17 cellular contexts compared by ENCODE assay signal in genomic region chr6:112468359-112468758, GRCh38.
DNase-seq lines count a peak whose midpoint lies in the region; ATAC-seq and TF ChIP-seq lines count a peak whose summit lies in the region.
"Had no signal": no experiment of that assay in that cellular context is flagged by ENCODE, and none has a peak within 500 bp of the region (broad histone marks: within the 10 kb centered on the region; RNA-seq: fewer than 3 reads in every experiment).

No MANE protein-coding gene starts in this region.

- no peak overlapping the region for H3K4me3 ChIP-seq in GM23338
- no peak overlapping the region for H3K4me3 ChIP-seq in choroid plexus epithelial cell (ENCODE audit: low read depth, low read length)
- H3K4me3 ChIP-seq: sigmoid colon, stomach had no signal

- H3K36me3 ChIP-seq in GM23338 (ENCODE audit: insufficient read depth): no peaks in the 10 kb centered on the region
- H3K36me3 ChIP-seq: sigmoid colon, stomach had no signal

- H2AFZ ChIP-seq in GM23338: no peak overlapping the region

- H3K4me3 Mint-ChIP-seq in GM23338: no peak overlapping the region
- H3K4me3 Mint-ChIP-seq: activated CD8-positive, alpha-beta T cell treated with anti-CD3 and anti-CD28 coated beads, Interleukin-2, amount 10 ng/mL, durations not matched to agents 7 days and 5 days; CD4-positive, alpha-beta T cell; endodermal cell; neural crest cell had no signal

- in situ Hi-C loops in KBM-7 (cut with MboI; ENCODE audit: low pct_unique_long_range_greater_than_20kb, low sequenced_read_pairs): no loop called here

- no peaks in the 10 kb centered on the region for H3F3A ChIP-seq in GM23338 (replicated peaks; ENCODE audit: low read depth)

- H3K27ac Mint-ChIP-seq in GM23338: no peak overlapping the region
- H3K27ac Mint-ChIP-seq: activated CD8-positive, alpha-beta T cell treated with anti-CD3 and anti-CD28 coated beads, Interleukin-2, amount 10 ng/mL, durations not matched to agents 7 days and 5 days; CD4-positive, alpha-beta T cell; endodermal cell had no signal

- H3K79me2 ChIP-seq in GM23338 (replicated peaks; ENCODE audit: insufficient read depth): no peaks in the 10 kb centered on the region

- 0 out of 2 replicates have a peak, but pooled peaks cover 3% of the 10 kb centered on the region for H3K9me2 ChIP-seq in GM23338 (ENCODE audit: insufficient read depth)

- no peaks in the 10 kb centered on the region for H3K36me3 Mint-ChIP-seq in GM23338 (ENCODE audit: low read depth)

- no peaks in the 10 kb centered on the region for H3K4me1 Mint-ChIP-seq in GM23338
- H3K4me1 Mint-ChIP-seq: endodermal cell had no signal

- H3K27me3 ChIP-seq in GM23338 (ENCODE audit: insufficient read depth): no peaks in the 10 kb centered on the region
- H3K27me3 ChIP-seq: sigmoid colon, stomach had no signal

- H4K20me1 ChIP-seq in GM23338 (replicated peaks; ENCODE audit: insufficient read depth): no peaks in the 10 kb centered on the region

- H3K9me3 Mint-ChIP-seq in GM23338: no peaks in the 10 kb centered on the region
- H3K9me3 Mint-ChIP-seq: CD4-positive, alpha-beta T cell; endodermal cell had no signal

- no peak for TF ChIP-seq CTCF in GM23338 (conservative IDR thresholded peaks at IDR 0.05; ENCODE audit: low read depth in 2 of 2)
- no peak for TF ChIP-seq CTCF in choroid plexus epithelial cell (conservative IDR thresholded peaks at IDR 0.05; ENCODE audit: low read depth, low read length)

- no peaks in the 10 kb centered on the region for H3K4me1 ChIP-seq in GM23338 (ENCODE audit: insufficient read depth)

- ATAC-seq in GM23338: no peak
- ATAC-seq in HG03039 (IDR thresholded peaks at IDR 0.05; ENCODE audit: unreplicated experiment): no peak
- no peak for ATAC-seq in left colon
- ATAC-seq: activated CD8-positive, alpha-beta T cell treated with anti-CD3 and anti-CD28 coated beads, Interleukin-2, amount 10 ng/mL, durations not matched to agents 7 days and 5 days had no signal

- DNase-seq in GM23338 (ENCODE audit: low spot score) (peak; percentile 6), RPMI7951 (ENCODE audit: low read depth) (peak; percentile 61), choroid plexus epithelial cell (ENCODE audit: low read depth) (peak; percentile 76), renal cortical epithelial cell (ENCODE audit: low read depth) (peak; percentile 72), left colon (no peak), SHP77 treated with DMSO at 0.1 percent for 48 hours (lab: John Stamatoyannopoulos, UW) (no peak), KBM-7 (no peak)
- DNase-seq: activated CD8-positive, alpha-beta T cell treated with anti-CD3 and anti-CD28 coated beads, Interleukin-2, amount 10 ng/mL, durations not matched to agents 7 days and 5 days; activated effector memory CD4-positive, alpha-beta T cell treated with Interleukin-2 at 50 U/mL for 16 hours; CD4-positive, alpha-beta T cell; endodermal cell; NCI-H2081; NCI-H774; sigmoid colon; stomach had no signal

- no peak overlapping the region for H3K27ac ChIP-seq in GM23338 (ENCODE audit: low read depth)
- H3K27ac ChIP-seq: sigmoid colon, stomach had no signal

- intact Hi-C loops in left colon (cut with DNase I, micrococcal nuclease): no loop called here

- H3K4me2 ChIP-seq in GM23338: no peak overlapping the region

- H3K27me3 Mint-ChIP-seq in GM23338 (ENCODE audit: insufficient read depth, low read depth, poor library complexity): no peaks in the 10 kb centered on the region

TF ChIP-seq in GM23338, 12 proteins besides CTCF, POLR2A, EP300 and RAD21:
- TF ChIP-seq ZNF114 (CRISPR knock-in tag; IDR thresholded peaks at IDR 0.05): no peak
- TF ChIP-seq JUNB (IDR thresholded peaks at IDR 0.05; ENCODE audit: unreplicated experiment): no peak
- no peak for TF ChIP-seq ZNF331 (CRISPR knock-in tag; IDR thresholded peaks at IDR 0.05; ENCODE audit: low read depth)
- TF ChIP-seq, protein P1, sequence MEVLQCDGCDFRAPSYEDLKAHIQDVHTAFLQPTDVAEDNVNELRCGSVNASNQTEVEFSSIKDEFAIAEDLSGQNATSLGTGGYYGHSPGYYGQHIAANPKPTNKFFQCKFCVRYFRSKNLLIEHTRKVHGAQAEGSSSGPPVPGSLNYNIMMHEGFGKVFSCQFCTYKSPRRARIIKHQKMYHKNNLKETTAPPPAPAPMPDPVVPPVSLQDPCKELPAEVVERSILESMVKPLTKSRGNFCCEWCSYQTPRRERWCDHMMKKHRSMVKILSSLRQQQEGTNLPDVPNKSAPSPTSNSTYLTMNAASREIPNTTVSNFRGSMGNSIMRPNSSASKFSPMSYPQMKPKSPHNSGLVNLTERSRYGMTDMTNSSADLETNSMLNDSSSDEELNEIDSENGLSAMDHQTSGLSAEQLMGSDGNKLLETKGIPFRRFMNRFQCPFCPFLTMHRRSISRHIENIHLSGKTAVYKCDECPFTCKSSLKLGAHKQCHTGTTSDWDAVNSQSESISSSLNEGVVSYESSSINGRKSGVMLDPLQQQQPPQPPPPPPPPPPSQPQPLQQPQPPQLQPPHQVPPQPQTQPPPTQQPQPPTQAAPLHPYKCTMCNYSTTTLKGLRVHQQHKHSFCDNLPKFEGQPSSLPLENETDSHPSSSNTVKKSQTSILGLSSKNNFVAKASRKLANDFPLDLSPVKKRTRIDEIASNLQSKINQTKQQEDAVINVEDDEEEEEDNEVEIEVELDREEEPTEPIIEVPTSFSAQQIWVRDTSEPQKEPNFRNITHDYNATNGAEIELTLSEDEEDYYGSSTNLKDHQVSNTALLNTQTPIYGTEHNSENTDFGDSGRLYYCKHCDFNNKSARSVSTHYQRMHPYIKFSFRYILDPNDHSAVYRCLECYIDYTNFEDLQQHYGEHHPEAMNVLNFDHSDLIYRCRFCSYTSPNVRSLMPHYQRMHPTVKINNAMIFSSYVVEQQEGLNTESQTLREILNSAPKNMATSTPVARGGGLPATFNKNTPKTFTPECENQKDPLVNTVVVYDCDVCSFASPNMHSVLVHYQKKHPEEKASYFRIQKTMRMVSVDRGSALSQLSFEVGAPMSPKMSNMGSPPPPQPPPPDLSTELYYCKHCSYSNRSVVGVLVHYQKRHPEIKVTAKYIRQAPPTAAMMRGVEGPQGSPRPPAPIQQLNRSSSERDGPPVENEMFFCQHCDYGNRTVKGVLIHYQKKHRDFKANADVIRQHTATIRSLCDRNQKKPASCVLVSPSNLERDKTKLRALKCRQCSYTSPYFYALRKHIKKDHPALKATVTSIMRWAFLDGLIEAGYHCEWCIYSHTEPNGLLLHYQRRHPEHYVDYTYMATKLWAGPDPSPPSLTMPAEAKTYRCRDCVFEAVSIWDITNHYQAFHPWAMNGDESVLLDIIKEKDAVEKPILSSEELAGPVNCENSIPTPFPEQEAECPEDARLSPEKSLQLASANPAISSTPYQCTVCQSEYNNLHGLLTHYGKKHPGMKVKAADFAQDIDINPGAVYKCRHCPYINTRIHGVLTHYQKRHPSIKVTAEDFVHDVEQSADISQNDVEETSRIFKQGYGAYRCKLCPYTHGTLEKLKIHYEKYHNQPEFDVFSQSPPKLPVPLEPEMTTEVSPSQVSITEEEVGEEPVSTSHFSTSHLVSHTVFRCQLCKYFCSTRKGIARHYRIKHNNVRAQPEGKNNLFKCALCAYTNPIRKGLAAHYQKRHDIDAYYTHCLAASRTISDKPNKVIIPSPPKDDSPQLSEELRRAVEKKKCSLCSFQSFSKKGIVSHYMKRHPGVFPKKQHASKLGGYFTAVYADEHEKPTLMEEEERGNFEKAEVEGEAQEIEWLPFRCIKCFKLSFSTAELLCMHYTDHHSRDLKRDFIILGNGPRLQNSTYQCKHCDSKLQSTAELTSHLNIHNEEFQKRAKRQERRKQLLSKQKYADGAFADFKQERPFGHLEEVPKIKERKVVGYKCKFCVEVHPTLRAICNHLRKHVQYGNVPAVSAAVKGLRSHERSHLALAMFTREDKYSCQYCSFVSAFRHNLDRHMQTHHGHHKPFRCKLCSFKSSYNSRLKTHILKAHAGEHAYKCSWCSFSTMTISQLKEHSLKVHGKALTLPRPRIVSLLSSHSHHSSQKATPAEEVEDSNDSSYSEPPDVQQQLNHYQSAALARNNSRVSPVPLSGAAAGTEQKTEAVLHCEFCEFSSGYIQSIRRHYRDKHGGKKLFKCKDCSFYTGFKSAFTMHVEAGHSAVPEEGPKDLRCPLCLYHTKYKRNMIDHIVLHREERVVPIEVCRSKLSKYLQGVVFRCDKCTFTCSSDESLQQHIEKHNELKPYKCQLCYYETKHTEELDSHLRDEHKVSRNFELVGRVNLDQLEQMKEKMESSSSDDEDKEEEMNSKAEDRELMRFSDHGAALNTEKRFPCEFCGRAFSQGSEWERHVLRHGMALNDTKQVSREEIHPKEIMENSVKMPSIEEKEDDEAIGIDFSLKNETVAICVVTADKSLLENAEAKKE (CRISPR knock-in tag; IDR thresholded peaks at IDR 0.05): no peak
- TF ChIP-seq NANOG (IDR thresholded peaks at IDR 0.05; ENCODE audit: borderline replicate concordance): no peak

Comparison
In these comparisons a context has a peak if more than half of its experiments do, and no peak if none do; other contexts are left out.
1. DNase-seq: peak in GM23338 (single experiment), RPMI7951 (single experiment), choroid plexus epithelial cell (single experiment) and renal cortical epithelial cell (single experiment); none in left colon (0 of 2), SHP77 treated with DMSO at 0.1 percent for 48 hours (single experiment) and KBM-7 (single experiment).